Comparison of ENCODE assay signal across 8 cellular contexts in the genomic region with DNA sequence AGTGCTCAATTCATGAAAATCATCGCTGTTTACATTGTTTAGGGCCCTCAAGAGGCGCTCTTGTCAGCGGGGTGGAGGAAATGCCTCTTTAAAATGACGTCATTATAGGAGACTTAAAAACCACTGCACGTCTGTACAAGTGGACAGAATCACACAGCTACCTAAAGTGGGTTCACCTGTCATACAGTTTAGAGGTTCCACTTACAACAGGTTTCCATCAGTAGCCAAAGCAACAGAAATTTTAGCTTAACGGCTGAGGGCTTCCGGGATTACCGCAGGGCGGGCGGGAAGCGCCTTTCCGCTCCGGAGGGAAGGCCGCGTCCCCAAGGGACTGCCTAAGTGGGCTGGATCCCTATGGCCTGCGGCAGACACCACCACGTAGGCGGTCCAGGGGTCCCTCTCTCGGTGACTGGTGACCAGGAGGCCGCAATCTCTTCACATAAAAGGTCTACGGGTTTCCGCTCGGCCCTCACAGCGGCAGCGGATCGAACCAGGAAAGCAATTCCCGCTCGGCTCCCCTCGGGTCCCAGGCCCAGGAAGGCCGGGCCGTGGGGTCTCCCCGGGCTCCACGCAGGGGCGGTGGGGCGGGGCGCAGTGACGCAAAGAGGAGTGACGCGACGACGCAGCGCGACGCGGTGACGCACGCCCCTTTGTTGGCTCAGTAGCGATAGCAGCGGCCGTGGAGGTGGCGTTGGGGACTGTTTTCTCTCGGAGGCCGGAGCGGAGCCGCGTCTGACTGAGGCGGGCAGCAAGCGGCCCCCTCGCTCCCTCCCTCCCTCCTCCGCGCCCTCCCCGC. TPM values are rescaled to one million over a fixed set of nuclear protein-coding genes. Genes with fewer than 3 reads are reported as not detected.
DNase-seq lines count a peak whose midpoint lies in the region; ATAC-seq and TF ChIP-seq lines count a peak whose summit lies in the region.

A gene with protein sequence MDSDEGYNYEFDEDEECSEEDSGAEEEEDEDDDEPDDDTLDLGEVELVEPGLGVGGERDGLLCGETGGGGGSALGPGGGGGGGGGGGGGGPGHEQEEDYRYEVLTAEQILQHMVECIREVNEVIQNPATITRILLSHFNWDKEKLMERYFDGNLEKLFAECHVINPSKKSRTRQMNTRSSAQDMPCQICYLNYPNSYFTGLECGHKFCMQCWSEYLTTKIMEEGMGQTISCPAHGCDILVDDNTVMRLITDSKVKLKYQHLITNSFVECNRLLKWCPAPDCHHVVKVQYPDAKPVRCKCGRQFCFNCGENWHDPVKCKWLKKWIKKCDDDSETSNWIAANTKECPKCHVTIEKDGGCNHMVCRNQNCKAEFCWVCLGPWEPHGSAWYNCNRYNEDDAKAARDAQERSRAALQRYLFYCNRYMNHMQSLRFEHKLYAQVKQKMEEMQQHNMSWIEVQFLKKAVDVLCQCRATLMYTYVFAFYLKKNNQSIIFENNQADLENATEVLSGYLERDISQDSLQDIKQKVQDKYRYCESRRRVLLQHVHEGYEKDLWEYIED (plus strand): TSS at position 661 of the 796 bp plus-strand sequence. CDS start 310 bp downstream, outside the sequence.

- in situ Hi-C loops in mammary epithelial cell (cut with MboI; ENCODE audit: low sequenced_read_pairs in 2 of 2) = no loop called here

- H3K27ac ChIP-seq in WERI-Rb-1 = peak within 1 kb of the TSS; percentile 97
- peak within 1 kb of the TSS; percentile 97 for H3K27ac ChIP-seq in mammary epithelial cell (ENCODE audit: insufficient read depth, low read depth, low read length)
- H3K27ac ChIP-seq in smooth muscle cell (ENCODE audit: low read depth) = peak within 1 kb of the TSS; percentile 97

- H3K36me3 ChIP-seq in WERI-Rb-1 (peaks cover 37% of the 10 kb centered on the region), mammary epithelial cell (ENCODE audit: insufficient read depth, low read length) (peaks cover 12% of the 10 kb centered on the region), smooth muscle cell (ENCODE audit: low read depth) (no peaks in the 10 kb centered on the region)

- H2AFZ ChIP-seq in mammary epithelial cell (ENCODE audit: low read depth, low read length) (peak within 1 kb of the TSS; percentile 88), smooth muscle cell (ENCODE audit: low read depth) (peak within 1 kb of the TSS; percentile 26)

- intact Hi-C loops in mammary epithelial cell (cut with micrococcal nuclease) = loop anchor here (5.0 to 10.0 kb wide), 4 partner anchors 97 to 277 kb away; a partner anchor contains a TSS

- dilution Hi-C loops in mammary epithelial cell (cut with HindIII; ENCODE audit: low sequenced_read_pairs) = no loop called here

- H3K9ac ChIP-seq in mammary epithelial cell (ENCODE audit: insufficient read depth, low read length) = peak within 1 kb of the TSS; percentile 96
- peak within 1 kb of the TSS; percentile 98 for H3K9ac ChIP-seq in smooth muscle cell (ENCODE audit: low read depth)

- CTCF ChIA-PET in AG04449 (lab: Yijun Ruan, JAX) (interaction anchor here (0.7 to 2.1 kb wide), 11 partner anchors 10 to 276 kb away, joined by 3 to 10 read pairs (median 5); a partner anchor contains a TSS), mammary epithelial cell (lab: Charles Lee; ENCODE audit: low non-redundant PET) (no interaction called here)

- H3K27me3 ChIP-seq in WERI-Rb-1 (ENCODE audit: insufficient read depth, low read depth, severe bottlenecking) (no peaks in the 10 kb centered on the region), mammary epithelial cell (ENCODE audit: insufficient read depth, low read length) (no peaks in the 10 kb centered on the region), smooth muscle cell (ENCODE audit: low read depth) (no peaks in the 10 kb centered on the region)

- peaks cover 13% of the 10 kb centered on the region for H3K4me1 ChIP-seq in mammary epithelial cell (ENCODE audit: insufficient read depth, low read length)
- H3K4me1 ChIP-seq in smooth muscle cell (ENCODE audit: low read depth) = peaks cover 26% of the 10 kb centered on the region

- H4K20me1 ChIP-seq in mammary epithelial cell (ENCODE audit: insufficient read depth, low read length) (peaks cover 7% of the 10 kb centered on the region), smooth muscle cell (ENCODE audit: low read depth) (peaks cover 41% of the 10 kb centered on the region)

- H3K4me2 ChIP-seq in mammary epithelial cell (ENCODE audit: insufficient read depth, low read depth, low read length) (peak within 1 kb of the TSS; percentile 94), smooth muscle cell (peak within 1 kb of the TSS; percentile 95)

- WGBS in mammary epithelial cell (ENCODE audit: low coverage, missing lambda C conversion rate) = 2% methylated on average over 41 of the region's 62 CpGs
- 2% methylated on average over 50 of the region's 62 CpGs for WGBS in smooth muscle cell (ENCODE audit: low lambda C conversion rate)

- H3F3A ChIP-seq in smooth muscle cell (ENCODE audit: low read depth) = peaks cover 12% of the 10 kb centered on the region

- H3K79me2 ChIP-seq in mammary epithelial cell (ENCODE audit: insufficient read depth, low read length) (peaks cover 56% of the 10 kb centered on the region), smooth muscle cell (ENCODE audit: low read depth) (peaks cover 44% of the 10 kb centered on the region)

- ATAC-seq in GM18867 (IDR thresholded peaks at IDR 0.05; ENCODE audit: unreplicated experiment) (peak; percentile 78), HG03103 (IDR thresholded peaks at IDR 0.05; ENCODE audit: low read depth, unreplicated experiment) (peak; percentile 75)

- peak; percentile 38 for TF ChIP-seq CTCF in AG04449 (IDR thresholded peaks at IDR 0.05; ENCODE audit: insufficient read depth, low read length, missing control alignments)
- TF ChIP-seq CTCF in WERI-Rb-1 (IDR thresholded peaks at IDR 0.05; ENCODE audit: low read depth, low read length) = peak; percentile 35; the same call in 1 of the 2 replicates
- TF ChIP-seq CTCF in mammary epithelial cell (conservative IDR thresholded peaks at IDR 0.05 in 1 of 2, IDR thresholded peaks at IDR 0.05 in 1 of 2; ENCODE audit: extremely low read depth in 1 of 2, insufficient read depth in 1 of 2, low read depth in 1 of 2, low read length in 2 of 2) = peak; percentile 37 to 55
- TF ChIP-seq CTCF in smooth muscle cell (IDR thresholded peaks at IDR 0.05; ENCODE audit: borderline replicate concordance, insufficient read depth, poor library complexity, severe bottlenecking) = no peak

- POLR2A ChIA-PET in AG04449 (lab: Yijun Ruan, JAX) = interaction anchor here (1.2 kb wide), 1 partner anchor 21 kb away, joined by 5 read pairs; no protein-coding TSS in a partner anchor

- no peaks in the 10 kb centered on the region for H3K9me3 ChIP-seq in WERI-Rb-1 (ENCODE audit: severe bottlenecking)
- H3K9me3 ChIP-seq in mammary epithelial cell (replicated peaks; ENCODE audit: insufficient read depth, low read length) = no peaks in the 10 kb centered on the region
- H3K9me3 ChIP-seq in smooth muscle cell (replicated peaks; ENCODE audit: low read depth) = no peaks in the 10 kb centered on the region

- DNase-seq in AG04449 (ENCODE audit: low read depth, low spot score) (peak; percentile 73), NCI-H2171 treated with DMSO at 0.1 percent for 48 hours (lab: John Stamatoyannopoulos, UW) (peak; percentile 92), WERI-Rb-1 (peak; percentile 97), mammary epithelial cell (peak; percentile 94), iPS-NIHi11 (ENCODE audit: low spot score) (peak; percentile 91), smooth muscle cell (lab: John Stamatoyannopoulos, UW; ENCODE audit: unreplicated experiment) (peak; percentile 97)

- H3K4me3 ChIP-seq in AG04449 (ENCODE audit: low read depth, low read length) (peak within 1 kb of the TSS; percentile 97), WERI-Rb-1 (ENCODE audit: low read depth, low read length) (peak within 1 kb of the TSS; percentile 94), mammary epithelial cell (replicated peaks in 1 of 3; ENCODE audit: insufficient read depth in 1 of 3, low read depth in 2 of 3, low read length in 3 of 3) (peak within 1 kb of the TSS; percentile 60 to 99 (median 77)), smooth muscle cell (peak within 1 kb of the TSS; percentile 98)

- TSS peak; percentile 73 for BruUV-seq in mammary epithelial cell (replicated peaks; lab: Mats Ljungman, UMichigan)

RNA-seq across cellular contexts. Expression of the gene that starts here (rescaled TPM):
- 100 to 1,000 TPM in 1 of 2 donors, 10 to 100 TPM in 1; 51.0 to 178 TPM for total RNA-seq in mammary epithelial cell
- polyA plus RNA-seq in mammary epithelial cell = 35.4 TPM
- polyA minus RNA-seq in mammary epithelial cell = 114 TPM
- total RNA-seq in smooth muscle cell = 54.3 and 70.5 TPM in 2 replicates
- polyA plus RNA-seq in smooth muscle cell = 78.1 and 96.3 TPM in 2 replicates

Comparison
In these comparisons a context has a peak if more than half of its experiments do, and no peak if none do; other contexts are left out.
1. Peak in every context shown above with its lines: DNase-seq, ATAC-seq, H3K4me3 ChIP-seq and H3K27ac ChIP-seq.